In the genomic region with DNA sequence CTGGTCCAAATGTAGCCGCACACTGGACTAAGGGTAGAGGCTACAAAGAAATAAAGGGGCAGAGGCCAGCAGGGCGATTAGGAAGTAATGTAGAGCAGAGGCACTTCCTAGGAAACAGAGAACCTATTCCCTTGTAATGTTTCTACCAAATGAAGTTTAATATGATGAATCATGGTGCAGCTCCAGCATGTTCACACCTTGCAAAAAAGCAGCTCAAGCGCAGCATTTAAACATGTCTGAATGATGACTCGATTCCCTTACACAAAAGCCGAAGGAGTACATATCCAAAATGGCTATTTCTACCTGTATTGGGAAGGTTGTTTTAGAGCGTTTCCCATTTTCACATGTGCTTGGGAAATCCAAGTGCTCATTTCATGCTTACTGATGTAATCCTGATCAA, we compare ENCODE assay signal across 24 cellular contexts.
"Had no signal": no experiment of that assay in that cellular context is flagged by ENCODE, and none has a peak within 500 bp of the region (broad histone marks: within the 10 kb centered on the region; RNA-seq: fewer than 3 reads in every experiment).

No MANE protein-coding gene starts in this region.

- DNase-seq: cerebellar nuclear complex; foreskin fibroblast; head of caudate nucleus; lower lobe of right lung; mesenchymal stem cell; midbrain; naive B cell; posterior cingulate gyrus; small intestine; stimulated activated CD4-positive, alpha-beta T cell treated with anti-CD3 and anti-CD28 coated beads, Interleukin-12 subunit alpha, Interleukin-12 subunit beta, amount 100 ng/mL, for 4 hours; stimulated activated CD8-positive, alpha-beta memory T cell treated with anti-CD3 and anti-CD28 coated beads, Interleukin-4, amount 100 ng/mL, for 48 hours; stimulated activated naive CD8-positive, alpha-beta T cell treated with anti-CD3 and anti-CD28 coated beads, Interleukin-15, Interleukin-2, amounts not matched to agents 100 U/mL and 50 U/mL, for 24 hours; tibial artery; upper lobe of left lung; uterus had no signal

- H3K4me3 ChIP-seq: cardiac muscle cell, esophagus muscularis mucosa, hepatocyte, lower lobe of right lung, right atrium auricular region, suprapubic skin, tibial artery, upper lobe of left lung, uterus had no signal

- ATAC-seq: stimulated activated effector memory CD8-positive, alpha-beta T cell treated with anti-CD3 and anti-CD28 coated beads, Interleukin-12 subunit alpha, Interleukin-12 subunit beta, amount 100 ng/mL, for 72 hours; stimulated activated naive CD8-positive, alpha-beta T cell treated with anti-CD3 and anti-CD28 coated beads, Interleukin-15, Interleukin-2, amounts not matched to agents 100 U/mL and 50 U/mL, for 24 hours had no signal

- H3K36me3 ChIP-seq: cardiac muscle cell, esophagus muscularis mucosa, lower lobe of right lung, right atrium auricular region, suprapubic skin, tibial artery, upper lobe of left lung, uterus had no signal

- H2AFZ ChIP-seq: hepatocyte had no signal

- H3K27ac ChIP-seq: cardiac muscle cell, esophagus muscularis mucosa, hepatocyte, lower lobe of right lung, suprapubic skin, tibial artery, upper lobe of left lung, uterus had no signal

- H3K27me3 ChIP-seq: cardiac muscle cell, esophagus muscularis mucosa, hepatocyte, right atrium auricular region, tibial artery, upper lobe of left lung, uterus had no signal

- H3K79me2 ChIP-seq: hepatocyte had no signal

- FAIRE-seq: colon, small intestine had no signal

- H3K27ac Mint-ChIP-seq: dendritic cell treated with granulocyte-macrophage colony-stimulating factor and Interleukin-4, amounts not matched to agents 40 ng/mL and 50 ng/mL, for 4 days; naive B cell; nephron; stimulated activated effector memory CD8-positive, alpha-beta T cell treated with anti-CD3 and anti-CD28 coated beads, Interleukin-12 subunit alpha, Interleukin-12 subunit beta, amount 100 ng/mL, for 72 hours had no signal

- H3K9me3 Mint-ChIP-seq: dendritic cell treated with granulocyte-macrophage colony-stimulating factor and Interleukin-4, amounts not matched to agents 40 ng/mL and 50 ng/mL, for 4 days; naive B cell; nephron; stimulated activated effector memory CD8-positive, alpha-beta T cell treated with anti-CD3 and anti-CD28 coated beads, Interleukin-12 subunit alpha, Interleukin-12 subunit beta, amount 100 ng/mL, for 72 hours had no signal

- H3K4me1 ChIP-seq: tibial artery, uterus had no signal

- H3K9me3 ChIP-seq: esophagus muscularis mucosa, lower lobe of right lung, right atrium auricular region, suprapubic skin, tibial artery, upper lobe of left lung, uterus had no signal

- H3K36me3 Mint-ChIP-seq: naive B cell; stimulated activated effector memory CD8-positive, alpha-beta T cell treated with anti-CD3 and anti-CD28 coated beads, Interleukin-12 subunit alpha, Interleukin-12 subunit beta, amount 100 ng/mL, for 72 hours had no signal

- H3K4me3 Mint-ChIP-seq: dendritic cell treated with granulocyte-macrophage colony-stimulating factor and Interleukin-4, amounts not matched to agents 40 ng/mL and 50 ng/mL, for 4 days; naive B cell; nephron; stimulated activated effector memory CD8-positive, alpha-beta T cell treated with anti-CD3 and anti-CD28 coated beads, Interleukin-12 subunit alpha, Interleukin-12 subunit beta, amount 100 ng/mL, for 72 hours had no signal

- H3K4me2 ChIP-seq: hepatocyte had no signal

- H3K27me3 Mint-ChIP-seq: dendritic cell treated with granulocyte-macrophage colony-stimulating factor and Interleukin-4, amounts not matched to agents 40 ng/mL and 50 ng/mL, for 4 days; naive B cell had no signal

- H3K4me1 Mint-ChIP-seq: naive B cell; stimulated activated effector memory CD8-positive, alpha-beta T cell treated with anti-CD3 and anti-CD28 coated beads, Interleukin-12 subunit alpha, Interleukin-12 subunit beta, amount 100 ng/mL, for 72 hours had no signal
